In genomic region chr6:14865609-14866100, GRCh38 we compare ENCODE assay signal across 1 cellular context.
TF ChIP-seq lines count a peak whose summit lies in the region.

No MANE protein-coding gene starts in this region.

TF ChIP-seq in K562, 482 proteins besides CTCF, POLR2A, EP300 and RAD21 (continued from another document):
- no peak for TF ChIP-seq THRB (CRISPR knock-in tag; conservative IDR thresholded peaks at IDR 0.05)
- TF ChIP-seq FOXP4 (CRISPR knock-in tag; IDR thresholded peaks at IDR 0.05; ENCODE audit: borderline replicate concordance) = no peak
- no peak for TF ChIP-seq CUX1 (CRISPR knock-in tag; IDR thresholded peaks at IDR 0.05)
- no peak for TF ChIP-seq SMARCC2 (IDR thresholded peaks at IDR 0.05; ENCODE audit: low read depth)
- TF ChIP-seq REST (CRISPR knock-in tag; IDR thresholded peaks at IDR 0.05; ENCODE audit: low read depth) = no peak
- no peak for TF ChIP-seq BMI1 (IDR thresholded peaks at IDR 0.05; ENCODE audit: low read length)
- no peak for TF ChIP-seq ZBTB7A (IDR thresholded peaks at IDR 0.05; ENCODE audit: borderline replicate concordance, control insufficient read depth, low read depth, low read length)
- TF ChIP-seq HNRNPLL (IDR thresholded peaks at IDR 0.05; ENCODE audit: low read depth, low read length, poor library complexity, severe bottlenecking) = no peak
- TF ChIP-seq ZNF239 (CRISPR knock-in tag; IDR thresholded peaks at IDR 0.05) = no peak
- TF ChIP-seq ZNF778 (CRISPR knock-in tag; IDR thresholded peaks at IDR 0.05) = no peak
- TF ChIP-seq AFF1 (IDR thresholded peaks at IDR 0.05; ENCODE audit: low read depth in 1 of 2, partially characterized antibody in 2 of 2) = no peak
- TF ChIP-seq ESRRA (IDR thresholded peaks at IDR 0.05; ENCODE audit: borderline replicate concordance, low read depth) = 0 out of 2 replicates have a peak, but pooled peaks have one; percentile 10
- 0 out of 2 replicates have a peak, but pooled peaks have one; percentile 25 for TF ChIP-seq ETV1 (tag; conservative IDR thresholded peaks at IDR 0.05; ENCODE audit: low read depth)
- no peak for TF ChIP-seq KDM1A (IDR thresholded peaks at IDR 0.05)
- TF ChIP-seq TRIM24 (IDR thresholded peaks at IDR 0.05) = no peak
- TF ChIP-seq LEF1 (IDR thresholded peaks at IDR 0.05) = peak; percentile 35; the same call in 1 of the 2 replicates
- no peak for TF ChIP-seq ZNF124 (CRISPR knock-in tag; IDR thresholded peaks at IDR 0.05)
- no peak for TF ChIP-seq NCOR1 (IDR thresholded peaks at IDR 0.05)
- TF ChIP-seq MAFG (tag; conservative IDR thresholded peaks at IDR 0.05) = no peak
- no peak for TF ChIP-seq KLF16 (IDR thresholded peaks at IDR 0.05)
- TF ChIP-seq UBTF (IDR thresholded peaks at IDR 0.05; ENCODE audit: borderline replicate concordance in 1 of 2, low read depth in 2 of 2, low read length in 2 of 2) = no peak
- TF ChIP-seq CREB3L1 (IDR thresholded peaks at IDR 0.05; ENCODE audit: borderline replicate concordance, low read depth) = no peak
- no peak for TF ChIP-seq SAFB2 (IDR thresholded peaks at IDR 0.05; ENCODE audit: borderline replicate concordance, low read depth, low read length, severe bottlenecking)
- no peak for TF ChIP-seq GATAD2B (IDR thresholded peaks at IDR 0.05; ENCODE audit: borderline replicate concordance)
- no peak for TF ChIP-seq NCOA4 (IDR thresholded peaks at IDR 0.05; ENCODE audit: partially characterized antibody)
- TF ChIP-seq CCNT2 (IDR thresholded peaks at IDR 0.05; ENCODE audit: borderline replicate concordance, extremely low read depth, insufficient read length, low read depth, low read length) = no peak
- TF ChIP-seq C11orf30 (IDR thresholded peaks at IDR 0.05; ENCODE audit: low read depth) = no peak
- TF ChIP-seq SMARCB1 (IDR thresholded peaks at IDR 0.05; ENCODE audit: insufficient read length, low read depth) = no peak
- no peak for TF ChIP-seq U2AF1 (optimal IDR thresholded peaks at IDR 0.05; ENCODE audit: low read depth, low read length)
- no peak for TF ChIP-seq GTF2F1 (IDR thresholded peaks at IDR 0.05; ENCODE audit: low read depth, low read length)
- TF ChIP-seq RBM34 (IDR thresholded peaks at IDR 0.05; ENCODE audit: borderline replicate concordance, insufficient read depth, low read length) = no peak
- TF ChIP-seq E2F3 (CRISPR knock-in tag; IDR thresholded peaks at IDR 0.05) = no peak
- TF ChIP-seq SRSF7 (optimal IDR thresholded peaks at IDR 0.05; ENCODE audit: low read depth, low read length) = no peak
- no peak for TF ChIP-seq ATF6 (CRISPR knock-in tag; IDR thresholded peaks at IDR 0.05)
- TF ChIP-seq CBX8 (IDR thresholded peaks at IDR 0.05; ENCODE audit: borderline replicate concordance, extremely low read depth, low read depth, low read length, poor library complexity, severe bottlenecking) = no peak
- TF ChIP-seq MAZ (CRISPR knock-in tag; conservative IDR thresholded peaks at IDR 0.05 in 1 of 2, IDR thresholded peaks at IDR 0.05 in 1 of 2) = peak; percentile 48 to 92; a peak in 3 of 4 replicates
- no peak for TF ChIP-seq PHF21A (IDR thresholded peaks at IDR 0.05; ENCODE audit: borderline replicate concordance, low read depth)
